Comparison of ENCODE assay signal across 15 cellular contexts in the genomic region with DNA sequence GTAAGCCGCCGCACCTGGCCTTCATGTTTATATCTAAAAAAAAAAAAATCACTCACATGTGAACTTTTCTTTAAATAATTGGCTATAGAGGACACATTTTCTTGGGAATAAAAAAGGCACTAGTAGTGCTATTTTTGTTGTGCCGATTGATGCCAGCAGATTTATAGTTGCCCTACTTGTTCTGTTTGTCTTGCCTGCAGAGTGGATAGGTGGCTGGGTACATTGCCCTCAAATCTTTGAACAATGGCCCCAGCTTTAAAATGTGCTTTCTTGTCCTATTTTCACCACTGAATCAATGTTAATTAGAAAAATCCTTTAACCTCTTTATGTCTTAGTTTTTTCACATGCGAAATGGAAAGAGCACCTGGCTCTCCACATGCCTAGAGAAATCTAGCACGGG. TPM values are rescaled to one million over a fixed set of nuclear protein-coding genes. Genes with fewer than 3 reads are reported as not detected.
DNase-seq lines count a peak whose midpoint lies in the region; ATAC-seq and TF ChIP-seq lines count a peak whose summit lies in the region.
"Had no signal": no experiment of that assay in that cellular context is flagged by ENCODE, and none has a peak within 500 bp of the region (broad histone marks: within the 10 kb centered on the region; RNA-seq: fewer than 3 reads in every experiment).

No MANE protein-coding gene starts in this region.

- no peak for TF ChIP-seq CTCF in endodermal cell (conservative IDR thresholded peaks at IDR 0.05)
- TF ChIP-seq CTCF in right lobe of liver (IDR thresholded peaks at IDR 0.05): no peak
- no peak for TF ChIP-seq CTCF in upper lobe of left lung (IDR thresholded peaks at IDR 0.05)
- TF ChIP-seq CTCF in H9 (conservative IDR thresholded peaks at IDR 0.05): no peak

- H3K79me1 ChIP-seq in H9 (ENCODE audit: insufficient read depth, low read depth, low read length, poor library complexity, severe bottlenecking): no peaks in the 10 kb centered on the region

- no peak overlapping the region for H4K5ac ChIP-seq in H9 (ENCODE audit: insufficient read length, low read depth, low read length)

- H3K27me3 ChIP-seq in endodermal cell (ENCODE audit: control insufficient read depth, insufficient read depth, low read length, poor library complexity, severe bottlenecking) (no peaks in the 10 kb centered on the region), right lobe of liver (no peaks in the 10 kb centered on the region), upper lobe of left lung (no peaks in the 10 kb centered on the region), H9 (ENCODE audit: insufficient read depth, low read length) (no peaks in the 10 kb centered on the region)

- H3K27ac Mint-ChIP-seq in endodermal cell (no peak overlapping the region), H9 (no peak overlapping the region)

- H3K4me1 ChIP-seq in endodermal cell (ENCODE audit: control insufficient read depth, insufficient read depth, low read length): peaks cover 8% of the 10 kb centered on the region
- H3K4me1 ChIP-seq in right lobe of liver: peaks cover 0 to 47% (median 14%) of the 10 kb centered on the region in 4 donors
- peaks cover 6 to 24% (median 18%) of the 10 kb centered on the region in 4 donors for H3K4me1 ChIP-seq in upper lobe of left lung
- no peaks in the 10 kb centered on the region for H3K4me1 ChIP-seq in H9 (ENCODE audit: insufficient read depth, low read length)

- H2BK20ac ChIP-seq in H9 (ENCODE audit: low read depth, low read length, poor library complexity, severe bottlenecking): no peak overlapping the region

- H3K4me2 ChIP-seq in H9 (ENCODE audit: insufficient read depth, insufficient read length, low read length): no peak overlapping the region

- TF ChIP-seq POLR2A in right lobe of liver (IDR thresholded peaks at IDR 0.05) (no peak), upper lobe of left lung (IDR thresholded peaks at IDR 0.05) (no peak)

- no peak for TF ChIP-seq EP300 in upper lobe of left lung (IDR thresholded peaks at IDR 0.05)

- no peak overlapping the region for H3K18ac ChIP-seq in H9 (ENCODE audit: insufficient read length, low read depth, low read length)

- no peak overlapping the region for H3K14ac ChIP-seq in H9 (ENCODE audit: insufficient read depth, low read length)

- in situ Hi-C loops in G401 (cut with HindIII; ENCODE audit: low sequenced_read_pairs): no loop called here

- H3K27me3 Mint-ChIP-seq in endodermal cell (ENCODE audit: insufficient read depth) (no peaks in the 10 kb centered on the region), H9 (ENCODE audit: low read depth) (no peaks in the 10 kb centered on the region)

- no peaks in the 10 kb centered on the region for H3K23me2 ChIP-seq in H9 (ENCODE audit: insufficient read length, low read depth, low read length, poor library complexity, severe bottlenecking)

- no peak overlapping the region for H3T11ph ChIP-seq in H9 (ENCODE audit: low read length)

- DNase-seq in G401 (ENCODE audit: low spot score): peak; percentile 22
- no peak for DNase-seq in endodermal cell
- peak in 1 of 3 donors; percentile 56 for DNase-seq in right lobe of liver
- DNase-seq in upper lobe of left lung: no peak
- DNase-seq in H9: no peak
- DNase-seq: AML-193, DND-41, HCEC 1CT, MM.1S, NCI-H1092, NCI-H446 treated with DMSO at 0.1 percent for 48 hours, Right ventricle myocardium superior had no signal

- intact Hi-C loops in right lobe of liver (cut with DNase I): no loop called here

- ATAC-seq in right lobe of liver (peak; percentile 43 to 70 (median 65)), upper lobe of left lung (ENCODE audit: low FRiP score in 2 of 2) (no peak), GM21515 (IDR thresholded peaks at IDR 0.05; ENCODE audit: unreplicated experiment) (no peak), GM21360 (IDR thresholded peaks at IDR 0.05; ENCODE audit: unreplicated experiment) (no peak)

- no peak overlapping the region for H2AFZ ChIP-seq in H9 (ENCODE audit: low read length)

- no peak overlapping the region for H2BK12ac ChIP-seq in H9 (ENCODE audit: insufficient read length, low read depth, low read length)

- H3K4me3 Mint-ChIP-seq in endodermal cell: peak overlapping the region; percentile 14
- no peak overlapping the region for H3K4me3 Mint-ChIP-seq in H9

- H3K4ac ChIP-seq in H9 (ENCODE audit: low read depth, low read length): no peak overlapping the region

- 71 to 97% methylated on average over 2 to 5 of the region's 5 CpGs for WGBS in endodermal cell (ENCODE audit: insufficient coverage in 1 of 2, insufficient read length in 1 of 2), 2 experiments
- WGBS in right lobe of liver (ENCODE audit: insufficient coverage, low coverage, low lambda C conversion rate, missing lambda C conversion rate): 47% methylated on average over 5 of the region's 5 CpGs
- WGBS in upper lobe of left lung, 2 donors: 73 to 74% methylated on average over 5 of the region's 5 CpGs
- WGBS in H9 (ENCODE audit: extremely low coverage, insufficient read length, low lambda C conversion rate): no CpG with 5 or more reads among the region's 5 CpGs

- H3K36me3 Mint-ChIP-seq in endodermal cell (ENCODE audit: low read depth) (no peaks in the 10 kb centered on the region), H9 (ENCODE audit: insufficient read depth in 1 of 3, low read depth in 3 of 3) (no peaks in the 10 kb centered on the region)

- no peaks in the 10 kb centered on the region for H3K9me3 Mint-ChIP-seq in endodermal cell
- no peaks in the 10 kb centered on the region for H3K9me3 Mint-ChIP-seq in H9

- no peak overlapping the region for H3K56ac ChIP-seq in H9 (ENCODE audit: insufficient read length, low read depth, low read length)

- H3K27ac ChIP-seq in endodermal cell (ENCODE audit: low read depth, low read length) (no peak overlapping the region), right lobe of liver (peak overlapping the region; percentile 25 to 92 (median 72)), upper lobe of left lung (peak overlapping the region in 3 of 4 donors; percentile 5 to 50 (median 31)), H9 (ENCODE audit: insufficient read length, low read depth, low read length) (no peak overlapping the region)
- H3K27ac ChIP-seq: C4-2B had no signal

- no peak overlapping the region for H4K8ac ChIP-seq in H9 (replicated peaks; ENCODE audit: insufficient read length, low read depth, low read length)

- H2AK5ac ChIP-seq in H9 (ENCODE audit: insufficient read length, low read length): no peak overlapping the region

- H3K9ac ChIP-seq in endodermal cell (ENCODE audit: extremely low read depth, low read length, poor library complexity, severe bottlenecking) (no peak overlapping the region), H9 (ENCODE audit: extremely low read depth, insufficient read length, low read length) (no peak overlapping the region)

- no peak overlapping the region for H2BK120ac ChIP-seq in H9 (ENCODE audit: low read depth, low read length, poor library complexity, severe bottlenecking)

- H4K91ac ChIP-seq in H9 (ENCODE audit: insufficient read length, low read depth, low read length): no peak overlapping the region

- H3K4me3 ChIP-seq in endodermal cell (ENCODE audit: low read length): no peak overlapping the region
- H3K4me3 ChIP-seq in right lobe of liver: no peak overlapping the region
- H3K4me3 ChIP-seq in upper lobe of left lung: no peak overlapping the region

- no peaks in the 10 kb centered on the region for H3K79me2 ChIP-seq in H9 (ENCODE audit: insufficient read depth, low read length)

- H3K9me3 ChIP-seq in endodermal cell (ENCODE audit: control insufficient read depth, low read length): no peaks in the 10 kb centered on the region
- H3K9me3 ChIP-seq in right lobe of liver: no peaks in the 10 kb centered on the region
- H3K9me3 ChIP-seq in upper lobe of left lung: no peaks in the 10 kb centered on the region
- no peaks in the 10 kb centered on the region for H3K9me3 ChIP-seq in H9 (ENCODE audit: control insufficient read depth, low read depth, low read length)

- H4K20me1 ChIP-seq in H9 (ENCODE audit: control insufficient read depth, insufficient read depth, insufficient read length): no peaks in the 10 kb centered on the region

- no peak overlapping the region for H3K23ac ChIP-seq in H9 (ENCODE audit: insufficient read length, low read depth, low read length)

- H3K4me1 Mint-ChIP-seq in endodermal cell (peaks cover 26% of the 10 kb centered on the region), H9 (no peaks in the 10 kb centered on the region)

- no peak overlapping the region for H2BK15ac ChIP-seq in H9 (ENCODE audit: low read depth, low read length)

- no peak overlapping the region for H2BK5ac ChIP-seq in H9 (ENCODE audit: insufficient read length, low read length)

- H3K36me3 ChIP-seq in endodermal cell (ENCODE audit: control insufficient read depth, insufficient read depth, low read length) (no peaks in the 10 kb centered on the region), right lobe of liver (no peaks in the 10 kb centered on the region), upper lobe of left lung (no peaks in the 10 kb centered on the region)

RNA-seq across cellular contexts. Expression of gene ZNRF2, which starts 30.1 kb away (rescaled TPM):
- total RNA-seq in G401 (2014; rRNA removed; shearing (Covaris generic)): 3.4 and 5.2 TPM in 2 replicates
- total RNA-seq in endodermal cell: 10 to 100 TPM; 15.5 to 20.9 TPM
- polyA plus RNA-seq in endodermal cell (2013, experiment 1 of 2): 9.6 TPM
- polyA plus RNA-seq in endodermal cell (2013, experiment 2 of 2): 9.2 TPM
- total RNA-seq in right lobe of liver: 10 to 100 TPM; 17.1 to 24.0 (median 18.7) TPM
- total RNA-seq in upper lobe of left lung: 10 to 100 TPM; 20.2 to 44.1 (median 27.1) TPM
- total RNA-seq in H9 (2021): 16.5 and 17.1 TPM in 2 replicates

Comparison
In these comparisons a context has a peak if more than half of its experiments do, and no peak if none do; other contexts are left out.
1. H3K27ac ChIP-seq: peak in right lobe of liver (3 of 3) and upper lobe of left lung (3 of 4); none in endodermal cell (single experiment) and H9 (single experiment).
2. ATAC-seq: peak in right lobe of liver (4 of 4); none in upper lobe of left lung (0 of 2), GM21515 (single experiment) and GM21360 (single experiment).